In genomic region chr14:99562848-99563748, GRCh38 we compare ENCODE assay signal across 8 cellular contexts. TPM values are rescaled to one million over a fixed set of nuclear protein-coding genes. Genes with fewer than 3 reads are reported as not detected.
DNase-seq lines count a peak whose midpoint lies in the region; ATAC-seq and TF ChIP-seq lines count a peak whose summit lies in the region.

No MANE protein-coding gene starts in this region.

- WGBS in thyroid gland, 2 donors, result 44 to 47% methylated on average over 17 to 20 of the region's 23 CpGs

- peak; percentile 84 for DNase-seq in AG20443 (ENCODE audit: low spot score)
- peak; percentile 76 to 90 for DNase-seq in NCI-H2081 (lab: John Stamatoyannopoulos, UW)
- peak; percentile 64 to 91 for DNase-seq in T47D (ENCODE audit: low read depth in 1 of 2, low spot score in 1 of 2)
- DNase-seq in kidney glomerular epithelial cell (lab: John Stamatoyannopoulos, UW), result peak; percentile 50
- peak; percentile 93 for DNase-seq in thyroid gland
- no peak for DNase-seq in activated gamma-delta T cell treated with Interleukin-2 at 50 U/mL for 16 hours
- DNase-seq in activated CD4-positive, CD25-positive, alpha-beta regulatory T cell (lab: John Stamatoyannopoulos, UW), result no peak

- no peaks in the 10 kb centered on the region for H3K27me3 ChIP-seq in thyroid gland

- in situ Hi-C loops in T47D (cut with HindIII; ENCODE audit: low pct_unique_long_range_greater_than_20kb, low sequenced_read_pairs), result no loop called here

- H3K36me3 ChIP-seq in thyroid gland, result no peaks in the 10 kb centered on the region

- no peak for ATAC-seq in GM19324 (IDR thresholded peaks at IDR 0.05; ENCODE audit: low FRiP score, unreplicated experiment)

- intact Hi-C loops in thyroid gland (cut with DNase I), result loop anchor here (5.0 kb wide), 1 partner anchor 44 kb away; no protein-coding TSS in a partner anchor

- no peak overlapping the region for H3K4me3 ChIP-seq in thyroid gland (replicated peaks in 1 of 3)

- H3K27ac ChIP-seq in thyroid gland, result peak overlapping the region; percentile 51 to 84 (median 70)

- TF ChIP-seq CTCF in thyroid gland (IDR thresholded peaks at IDR 0.05), result peak in 4 of 6 experiments; percentile 54 to 66 (median 60)

- no peak for TF ChIP-seq POLR2A in thyroid gland (IDR thresholded peaks at IDR 0.05)

- H3K4me1 ChIP-seq in thyroid gland, result peaks cover 56 to 63% of the 10 kb centered on the region in 2 donors

- no peaks in the 10 kb centered on the region for H3K9me3 ChIP-seq in thyroid gland

RNA-seq across cellular contexts. Expression of gene CCDC85C, which starts 40.9 kb away (rescaled TPM):
- total RNA-seq in thyroid gland, result 10 to 100 TPM in 3 of 4 donors, 1 to 10 TPM in 1; 8.6 to 28.3 (median 17.3) TPM

Comparison
In these comparisons a context has a peak if more than half of its experiments do, and no peak if none do; other contexts are left out.
1. DNase-seq: peak in AG20443 (single experiment), NCI-H2081 (2 of 2), T47D (2 of 2), kidney glomerular epithelial cell (single experiment) and thyroid gland (2 of 2); none in activated gamma-delta T cell treated with Interleukin-2 at 50 U/mL for 16 hours (single experiment) and activated CD4-positive, CD25-positive, alpha-beta regulatory T cell (0 of 4).